In genomic region chr19:47231215-47232054, GRCh38 we compare ENCODE assay signal across 8 cellular contexts. TPM values are rescaled to one million over a fixed set of nuclear protein-coding genes. Genes with fewer than 3 reads are reported as not detected.
A peak's percentile ranks its signal among the peaks of the same experiment; 100 is the strongest.
DNase-seq lines count a peak whose midpoint lies in the region; ATAC-seq and TF ChIP-seq lines count a peak whose summit lies in the region.

No MANE protein-coding gene starts in this region.

- no peak for TF ChIP-seq CTCF in fibroblast of villous mesenchyme (IDR thresholded peaks at IDR 0.05; ENCODE audit: insufficient read depth, low read depth, low read length)
- TF ChIP-seq CTCF in neural cell (IDR thresholded peaks at IDR 0.05; ENCODE audit: poor library complexity, severe bottlenecking) = no peak

- H3K27ac Mint-ChIP-seq in stimulated activated naive CD8-positive, alpha-beta T cell treated with anti-CD3 and anti-CD28 coated beads, Interleukin-15, Interleukin-2, amounts not matched to agents 100 ng/mL and 50 ng/mL, for 24 hours = peak overlapping the region; percentile 77

- H3K9me3 Mint-ChIP-seq in stimulated activated naive CD8-positive, alpha-beta T cell treated with anti-CD3 and anti-CD28 coated beads, Interleukin-15, Interleukin-2, amounts not matched to agents 100 ng/mL and 50 ng/mL, for 24 hours = no peaks in the 10 kb centered on the region

- peaks cover 33% of the 10 kb centered on the region for H3K4me1 Mint-ChIP-seq in stimulated activated naive CD8-positive, alpha-beta T cell treated with anti-CD3 and anti-CD28 coated beads, Interleukin-15, Interleukin-2, amounts not matched to agents 100 ng/mL and 50 ng/mL, for 24 hours (ENCODE audit: low read depth)

- H3K4me3 Mint-ChIP-seq in stimulated activated naive CD8-positive, alpha-beta T cell treated with anti-CD3 and anti-CD28 coated beads, Interleukin-15, Interleukin-2, amounts not matched to agents 100 ng/mL and 50 ng/mL, for 24 hours = peak overlapping the region; percentile 80

- peak; percentile 69 for DNase-seq in NCI-H1436 (lab: John Stamatoyannopoulos, UW)
- no peak for DNase-seq in NCI-H1436 treated with DMSO at 0.1 percent for 48 hours (lab: John Stamatoyannopoulos, UW)
- peak; percentile 84 for DNase-seq in RKO (ENCODE audit: low spot score)
- DNase-seq in activated effector memory CD4-positive, alpha-beta T cell treated with anti-CD3 and anti-CD28 coated beads, Interleukin-2, amount 50 U/mL, for 16 hours = peak; percentile 97
- DNase-seq in fibroblast of villous mesenchyme (ENCODE audit: low read depth) = peak; percentile 92

- H2AFZ ChIP-seq in neural cell (ENCODE audit: low read depth, low read length) = peak overlapping the region; percentile 51

- peak; percentile 34 for ATAC-seq in HG03354 (IDR thresholded peaks at IDR 0.05; ENCODE audit: poor library complexity, severe bottlenecking, unreplicated experiment)

- H3K79me2 ChIP-seq in neural cell (replicated peaks; ENCODE audit: insufficient read depth, low read length) = no peaks in the 10 kb centered on the region

- H3K27ac ChIP-seq in neural cell (ENCODE audit: low read length) = peak overlapping the region; percentile 68

- no peaks in the 10 kb centered on the region for H3K36me3 Mint-ChIP-seq in stimulated activated naive CD8-positive, alpha-beta T cell treated with anti-CD3 and anti-CD28 coated beads, Interleukin-15, Interleukin-2, amounts not matched to agents 100 ng/mL and 50 ng/mL, for 24 hours (ENCODE audit: low read depth)

- no peaks in the 10 kb centered on the region for H4K20me1 ChIP-seq in neural cell (ENCODE audit: insufficient read depth)

- no peak for TF ChIP-seq RAD21 in neural cell (conservative IDR thresholded peaks at IDR 0.05)

- no peak for TF ChIP-seq EP300 in neural cell (conservative IDR thresholded peaks at IDR 0.05; ENCODE audit: poor library complexity, severe bottlenecking)

- H3K9me3 ChIP-seq in neural cell (ENCODE audit: low read length) = no peaks in the 10 kb centered on the region

- no peaks in the 10 kb centered on the region for H3K27me3 Mint-ChIP-seq in stimulated activated naive CD8-positive, alpha-beta T cell treated with anti-CD3 and anti-CD28 coated beads, Interleukin-15, Interleukin-2, amounts not matched to agents 100 ng/mL and 50 ng/mL, for 24 hours

- H3K9me2 ChIP-seq in neural cell (ENCODE audit: insufficient read depth, low read length) = no peaks in the 10 kb centered on the region

- H3K9ac ChIP-seq in neural cell (ENCODE audit: low read length) = peak overlapping the region; percentile 84

- peak overlapping the region; percentile 5 for H3K4me2 ChIP-seq in neural cell (ENCODE audit: low read length)

- H3K36me3 ChIP-seq in neural cell (ENCODE audit: insufficient read depth, low read length) = no peaks in the 10 kb centered on the region

- no peaks in the 10 kb centered on the region for H3F3A ChIP-seq in neural cell (ENCODE audit: insufficient read depth, low read length, poor library complexity, severe bottlenecking)

- H3K27me3 ChIP-seq in neural cell (ENCODE audit: insufficient read depth, low read depth, low read length) = no peaks in the 10 kb centered on the region

- H3K4me3 ChIP-seq in fibroblast of villous mesenchyme (ENCODE audit: low read depth, low read length) = peak overlapping the region; percentile 56
- H3K4me3 ChIP-seq in neural cell (ENCODE audit: low read length) = peak overlapping the region; percentile 92

TF ChIP-seq in neural cell, 6 proteins besides CTCF, POLR2A, EP300 and RAD21:
- TF ChIP-seq MXI1 (conservative IDR thresholded peaks at IDR 0.05; ENCODE audit: poor library complexity, severe bottlenecking) (peak; percentile 37), REST (IDR thresholded peaks at IDR 0.05; ENCODE audit: borderline replicate concordance) (no peak), POLR2AphosphoS5 (IDR thresholded peaks at IDR 0.05) (peak; percentile 21), TAF1 (IDR thresholded peaks at IDR 0.05; ENCODE audit: low read depth) (no peak), EZH2 (IDR thresholded peaks at IDR 0.05; ENCODE audit: borderline replicate concordance, insufficient read depth, low read length, poor library complexity, severe bottlenecking) (no peak), SMC3 (conservative IDR thresholded peaks at IDR 0.05; ENCODE audit: poor library complexity) (no peak)

RNA-seq across cellular contexts. Expression of gene BBC3, which starts 0.4 kb away (rescaled TPM):
- total RNA-seq in fibroblast of villous mesenchyme = 6.0 and 14.2 TPM in 2 replicates
- polyA plus RNA-seq in neural cell = 15.6 and 20.1 TPM in 2 replicates
- 11.2 and 12.4 TPM in 2 replicates for polyA minus RNA-seq in neural cell

RNA-seq across cellular contexts. Expression of gene CCDC9, which starts 24.9 kb away (rescaled TPM):
- 7.3 and 8.4 TPM in 2 replicates for total RNA-seq in fibroblast of villous mesenchyme
- polyA plus RNA-seq in neural cell = 2.1 and 5.3 TPM in 2 replicates
- 3.7 and 5.2 TPM in 2 replicates for polyA minus RNA-seq in neural cell

RNA-seq across cellular contexts. Expression of gene INAFM1, which starts 43.2 kb away (rescaled TPM):
- 2.6 and 4.2 TPM in 2 replicates for total RNA-seq in fibroblast of villous mesenchyme
- polyA plus RNA-seq in neural cell = 6.6 and 11.5 TPM in 2 replicates
- 3.4 and 3.7 TPM in 2 replicates for polyA minus RNA-seq in neural cell
